In the genomic region with DNA sequence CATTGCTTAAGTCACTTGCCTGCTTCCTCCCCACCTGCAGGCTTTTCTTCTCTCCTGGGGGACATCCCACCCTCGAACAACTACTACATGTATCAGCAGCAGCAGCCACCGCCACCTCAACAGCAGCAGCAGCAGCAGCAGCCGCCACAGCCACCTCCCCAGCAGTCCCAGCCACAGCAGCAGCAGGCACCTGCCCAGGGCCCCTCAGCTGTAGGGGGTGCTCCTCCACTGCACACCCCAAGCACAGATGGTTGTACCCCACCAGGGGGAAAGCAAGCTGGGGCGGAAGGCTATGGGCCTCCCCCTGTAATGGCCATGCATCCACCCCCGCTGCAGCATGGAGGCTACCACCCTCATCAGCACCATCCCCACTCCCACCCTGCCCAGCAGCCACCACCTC, we compare ENCODE assay signal across 16 cellular contexts. TPM values are rescaled to one million over a fixed set of nuclear protein-coding genes. Genes with fewer than 3 reads are reported as not detected.
DNase-seq lines count a peak whose midpoint lies in the region; ATAC-seq, FAIRE-seq and TF ChIP-seq lines count a peak whose summit lies in the region.
"Had no signal": no experiment of that assay in that cellular context is flagged by ENCODE, and none has a peak within 500 bp of the region (broad histone marks: within the 10 kb centered on the region; RNA-seq: fewer than 3 reads in every experiment).

No MANE protein-coding gene starts in this region.

- H3K36me3 Mint-ChIP-seq in activated naive CD4-positive, alpha-beta T cell treated with anti-CD3 and anti-CD28 coated beads for 36 hours (ENCODE audit: low read depth) = peaks cover 55% of the 10 kb centered on the region
- H3K36me3 Mint-ChIP-seq in stimulated activated effector memory CD8-positive, alpha-beta T cell treated with anti-CD3 and anti-CD28 coated beads, Interleukin-12 subunit alpha, Interleukin-12 subunit beta, amount 100 ng/mL, for 72 hours = peaks cover 99% of the 10 kb centered on the region

- peak overlapping the region; percentile 40 for H2AK9ac ChIP-seq in IMR-90 (replicated peaks; ENCODE audit: low read depth, low read length, poor library complexity)

- CTCF ChIA-PET in activated naive CD4-positive, alpha-beta T cell treated with anti-CD3 and anti-CD28 coated beads for 36 hours (lab: Charles Lee) = interaction anchor here (0.6 to 10.7 kb wide), 3 partner anchors 30 to 87 kb away, joined by 3 to 205 read pairs (median 4); no protein-coding TSS in a partner anchor
- CTCF ChIA-PET in IMR-90 (lab: Yijun Ruan, JAX) (interaction anchor here (1.5 kb wide), 1 partner anchor 10 kb away, joined by 3 read pairs; no protein-coding TSS in a partner anchor), endothelial cell of umbilical vein (lab: Charles Lee) (interaction anchor here (1.8 to 8.8 kb wide), 2 partner anchors 9 to 30 kb away, joined by 5 to 254 read pairs; partner anchors contain the start of gene NECAP1)

- WGBS in IMR-90 (ENCODE audit: extremely low coverage in 2 of 2, insufficient read length in 1 of 2), 2 experiments = 100% methylated on average over 2 of the region's 5 CpGs; no CpG with 5 or more reads in 1 of the 2 experiments

- TF ChIP-seq POLR2A in IMR-90 (IDR thresholded peaks at IDR 0.05; ENCODE audit: low read depth, low read length) (no peak), endothelial cell of umbilical vein (IDR thresholded peaks at IDR 0.05; ENCODE audit: low read depth, low read length) (no peak)

- DNase-seq in activated naive CD4-positive, alpha-beta T cell treated with anti-CD3 and anti-CD28 coated beads for 36 hours = no peak
- DNase-seq in activated naive CD4-positive, alpha-beta T cell treated with Interleukin-2 at 50 U/mL for 16 hours = no peak
- DNase-seq in IMR-90 = no peak
- DNase-seq in endothelial cell of umbilical vein (ENCODE audit: low read depth, low spot score) = no peak
- DNase-seq in stimulated activated effector memory CD8-positive, alpha-beta T cell treated with anti-CD3 and anti-CD28 coated beads, Interleukin-12 subunit alpha, Interleukin-12 subunit beta, amount 100 ng/mL, for 72 hours (ENCODE audit: low spot score in 2 of 2) = no peak
- DNase-seq in mucosa of descending colon = no peak
- DNase-seq: C1 segment of cervical spinal cord; Calu3; CD4-positive, alpha-beta T cell; DMS 273 treated with DMSO at 0.1 percent for 48 hours; H7 had no signal

- H2BK20ac ChIP-seq in IMR-90 (ENCODE audit: low read depth, low read length) = no peak overlapping the region

- no peak overlapping the region for H3K18ac ChIP-seq in IMR-90 (ENCODE audit: low read depth, low read length)

- no peak overlapping the region for H3K4ac ChIP-seq in IMR-90 (ENCODE audit: low read depth, low read length)

- H3K9me3 ChIP-seq in IMR-90 (ENCODE audit: control insufficient read depth, insufficient read depth, low read length) (no peaks in the 10 kb centered on the region), endothelial cell of umbilical vein (replicated peaks; ENCODE audit: control insufficient read depth, insufficient read depth, low read length) (no peaks in the 10 kb centered on the region), mucosa of descending colon (no peaks in the 10 kb centered on the region)

- no peak for ATAC-seq in IMR-90 (ENCODE audit: low read depth)
- no peak for ATAC-seq in stimulated activated effector memory CD8-positive, alpha-beta T cell treated with anti-CD3 and anti-CD28 coated beads, Interleukin-12 subunit alpha, Interleukin-12 subunit beta, amount 100 ng/mL, for 72 hours
- no peak for ATAC-seq in HG03378 (IDR thresholded peaks at IDR 0.05; ENCODE audit: unreplicated experiment)
- ATAC-seq in mucosa of descending colon = no peak
- ATAC-seq: GM23338 had no signal

- H3K4me1 ChIP-seq in IMR-90 (ENCODE audit: control insufficient read depth, insufficient read depth, low read length) = no peaks in the 10 kb centered on the region
- no peaks in the 10 kb centered on the region for H3K4me1 ChIP-seq in endothelial cell of umbilical vein (ENCODE audit: control insufficient read depth, extremely low read depth, insufficient read depth, low read length)
- no peaks in the 10 kb centered on the region for H3K4me1 ChIP-seq in mucosa of descending colon (ENCODE audit: low read depth)

- H4K91ac ChIP-seq in IMR-90 (ENCODE audit: insufficient read depth, low read depth, low read length) = no peak overlapping the region

- no peak overlapping the region for H3K14ac ChIP-seq in IMR-90 (replicated peaks; ENCODE audit: low read depth, low read length)

- TF ChIP-seq RAD21 in IMR-90 (IDR thresholded peaks at IDR 0.05; ENCODE audit: low read length) = no peak

- H3K27ac Mint-ChIP-seq in activated naive CD4-positive, alpha-beta T cell treated with anti-CD3 and anti-CD28 coated beads for 36 hours = peak overlapping the region; percentile 31
- peak overlapping the region; percentile 23 for H3K27ac Mint-ChIP-seq in stimulated activated effector memory CD8-positive, alpha-beta T cell treated with anti-CD3 and anti-CD28 coated beads, Interleukin-12 subunit alpha, Interleukin-12 subunit beta, amount 100 ng/mL, for 72 hours
- H3K27ac Mint-ChIP-seq: B cell; CD4-positive, alpha-beta T cell; GM23338 had no signal

- no peak overlapping the region for H4K8ac ChIP-seq in IMR-90 (ENCODE audit: low read depth in 2 of 2, low read length in 2 of 2)

- H3K4me1 Mint-ChIP-seq in activated naive CD4-positive, alpha-beta T cell treated with anti-CD3 and anti-CD28 coated beads for 36 hours (ENCODE audit: low read depth) = peaks cover 18% of the 10 kb centered on the region
- peaks cover 19% of the 10 kb centered on the region for H3K4me1 Mint-ChIP-seq in stimulated activated effector memory CD8-positive, alpha-beta T cell treated with anti-CD3 and anti-CD28 coated beads, Interleukin-12 subunit alpha, Interleukin-12 subunit beta, amount 100 ng/mL, for 72 hours
- H3K4me1 Mint-ChIP-seq: GM23338 had no signal

- H3K4me3 ChIP-seq in IMR-90 (ENCODE audit: insufficient read depth, low read depth, low read length) = no peak overlapping the region
- no peak overlapping the region for H3K4me3 ChIP-seq in endothelial cell of umbilical vein (replicated peaks in 1 of 3; ENCODE audit: insufficient read depth in 1 of 3, low read depth in 1 of 3, low read length in 3 of 3)
- no peak overlapping the region for H3K4me3 ChIP-seq in mucosa of descending colon
- H3K4me3 ChIP-seq: GM23338 had no signal

- H3K9ac ChIP-seq in IMR-90 (ENCODE audit: low read depth, low read length) (no peak overlapping the region), endothelial cell of umbilical vein (replicated peaks; ENCODE audit: extremely low read depth, insufficient read depth, low read length) (no peak overlapping the region)

- no peak overlapping the region for H2BK15ac ChIP-seq in IMR-90 (ENCODE audit: low read depth, low read length)

- no peak overlapping the region for H2BK120ac ChIP-seq in IMR-90 (ENCODE audit: low read depth, low read length)

- H3K36me3 ChIP-seq in IMR-90 (ENCODE audit: control insufficient read depth, insufficient read depth, low read length) (peaks cover 49% of the 10 kb centered on the region), endothelial cell of umbilical vein (ENCODE audit: control insufficient read depth in 2 of 2, extremely low read depth in 1 of 2, insufficient read depth in 2 of 2, low read length in 2 of 2) (peaks cover 3 to 16% of the 10 kb centered on the region in 2 experiments), mucosa of descending colon (ENCODE audit: low read depth) (peaks cover 13% of the 10 kb centered on the region)

- POLR2A ChIA-PET in IMR-90 (lab: Charles Lee; ENCODE audit: unreplicated experiment) = no interaction called here
- POLR2A ChIA-PET in endothelial cell of umbilical vein (lab: Charles Lee) = no interaction called here

- H3K9me1 ChIP-seq in IMR-90 (ENCODE audit: insufficient read depth, low read length) = no peaks in the 10 kb centered on the region
- no peaks in the 10 kb centered on the region for H3K9me1 ChIP-seq in endothelial cell of umbilical vein (replicated peaks; ENCODE audit: control insufficient read depth, extremely low read depth, insufficient read depth, low read length)

- H3K27ac ChIP-seq in IMR-90 (ENCODE audit: insufficient read depth, low read length) = no peak overlapping the region
- H3K27ac ChIP-seq in endothelial cell of umbilical vein (ENCODE audit: insufficient read depth, low read depth, low read length) = no peak overlapping the region

- H3K27me3 ChIP-seq in IMR-90 (ENCODE audit: control insufficient read depth, insufficient read depth, low read length) (no peaks in the 10 kb centered on the region), endothelial cell of umbilical vein (ENCODE audit: control insufficient read depth in 2 of 2, insufficient read depth in 2 of 2, low read length in 2 of 2) (no peaks in the 10 kb centered on the region)

- dilution Hi-C loops in IMR-90 (cut with HindIII; ENCODE audit: low sequenced_read_pairs, unreplicated experiment) = no loop called here
- dilution Hi-C loops in endothelial cell of umbilical vein (cut with MboI; ENCODE audit: extremely low pct_ligation_motif_present, low sequenced_read_pairs) = no loop called here

- no peak overlapping the region for H3K4me3 Mint-ChIP-seq in activated naive CD4-positive, alpha-beta T cell treated with anti-CD3 and anti-CD28 coated beads for 36 hours
- H3K4me3 Mint-ChIP-seq in stimulated activated effector memory CD8-positive, alpha-beta T cell treated with anti-CD3 and anti-CD28 coated beads, Interleukin-12 subunit alpha, Interleukin-12 subunit beta, amount 100 ng/mL, for 72 hours = no peak overlapping the region
- H3K4me3 Mint-ChIP-seq: B cell; CD4-positive, alpha-beta T cell; GM23338 had no signal

- BruUV-seq in IMR-90 (replicated peaks; lab: Mats Ljungman, UMichigan) (no TSS peak), endothelial cell of umbilical vein (replicated peaks; lab: Mats Ljungman, UMichigan) (TSS peak; percentile 27)

- intact Hi-C loops in activated naive CD4-positive, alpha-beta T cell treated with anti-CD3 and anti-CD28 coated beads for 36 hours (cut with micrococcal nuclease) = no loop called here
- intact Hi-C loops in IMR-90 (cut with micrococcal nuclease) (no loop called here), endothelial cell of umbilical vein (cut with micrococcal nuclease) (loop anchor here (2.0 kb wide), 1 partner anchor 19 kb away; the partner anchor contains the start of gene C3AR1), mucosa of descending colon (cut with DNase I, micrococcal nuclease) (no loop called here)

- H4K20me1 ChIP-seq in IMR-90 (ENCODE audit: insufficient read depth, low read length) = no peaks in the 10 kb centered on the region; the same call in 1 of the 2 replicates
- no peaks in the 10 kb centered on the region for H4K20me1 ChIP-seq in endothelial cell of umbilical vein (replicated peaks; ENCODE audit: control insufficient read depth, extremely low read depth, insufficient read depth, low read length)

- H2BK5ac ChIP-seq in IMR-90 (ENCODE audit: low read depth, low read length, poor library complexity, severe bottlenecking) = no peak overlapping the region

- H3K27me3 Mint-ChIP-seq in activated naive CD4-positive, alpha-beta T cell treated with anti-CD3 and anti-CD28 coated beads for 36 hours (ENCODE audit: low read depth) = no peaks in the 10 kb centered on the region
- H3K27me3 Mint-ChIP-seq: B cell; CD4-positive, alpha-beta T cell had no signal

- H3K4me2 ChIP-seq in IMR-90 (ENCODE audit: low read depth, low read length) (no peak overlapping the region), endothelial cell of umbilical vein (ENCODE audit: insufficient read depth, low read length) (no peak overlapping the region)
- H3K4me2 ChIP-seq: GM23338 had no signal

- FAIRE-seq in endothelial cell of umbilical vein (lab: Jason Lieb, UNC) = no peak
- FAIRE-seq: A204.1 had no signal

- H3K56ac ChIP-seq in IMR-90 (ENCODE audit: extremely low read depth, insufficient read depth, low read length) = no peak overlapping the region

- TF ChIP-seq CTCF in IMR-90 (conservative IDR thresholded peaks at IDR 0.05; ENCODE audit: low read depth, low read length) = no peak
- TF ChIP-seq CTCF in endothelial cell of umbilical vein (IDR thresholded peaks at IDR 0.05; ENCODE audit: extremely low read depth in 1 of 2, insufficient read depth in 1 of 2, low read depth in 1 of 2, low read length in 2 of 2) = no peak
- no peak for TF ChIP-seq CTCF in mucosa of descending colon (IDR thresholded peaks at IDR 0.05)

- no peaks in the 10 kb centered on the region; a peak in 2 of 4 replicates for H3K79me1 ChIP-seq in IMR-90 (ENCODE audit: low read depth in 1 of 2, low read length in 2 of 2)

- H4K5ac ChIP-seq in IMR-90 (ENCODE audit: low read depth, low read length) = no peak overlapping the region

- in situ Hi-C loops in IMR-90 (cut with MboI; ENCODE audit: low sequenced_read_pairs) = loop anchor here (25.0 kb wide), 1 partner anchor 411 kb away; no protein-coding TSS in a partner anchor

- no peaks in the 10 kb centered on the region for H3K79me2 ChIP-seq in endothelial cell of umbilical vein (ENCODE audit: control insufficient read depth, insufficient read depth, low read length)

- H2AFZ ChIP-seq in IMR-90 (replicated peaks; ENCODE audit: low read length, poor library complexity) (no peak overlapping the region), endothelial cell of umbilical vein (ENCODE audit: low read depth, low read length) (no peak overlapping the region)
- H2AFZ ChIP-seq: GM23338 had no signal

- no peak overlapping the region for H3K23ac ChIP-seq in IMR-90 (ENCODE audit: low read depth, low read length)

- no peak overlapping the region for H2AK5ac ChIP-seq in IMR-90 (ENCODE audit: low read depth, low read length)

- H3K9me3 Mint-ChIP-seq in activated naive CD4-positive, alpha-beta T cell treated with anti-CD3 and anti-CD28 coated beads for 36 hours = no peaks in the 10 kb centered on the region
- no peaks in the 10 kb centered on the region for H3K9me3 Mint-ChIP-seq in stimulated activated effector memory CD8-positive, alpha-beta T cell treated with anti-CD3 and anti-CD28 coated beads, Interleukin-12 subunit alpha, Interleukin-12 subunit beta, amount 100 ng/mL, for 72 hours
- H3K9me3 Mint-ChIP-seq: CD4-positive, alpha-beta T cell; GM23338 had no signal

RNA-seq across cellular contexts. Expression of gene FOXJ2, which starts 15.3 kb away (rescaled TPM):
- total RNA-seq in activated naive CD4-positive, alpha-beta T cell treated with anti-CD3 and anti-CD28 coated beads for 36 hours = 10 to 100 TPM; 17.6 to 17.7 TPM
- total RNA-seq in IMR-90 (2012; rRNA removed) (3.0 and 3.9 TPM in 2 replicates), endothelial cell of umbilical vein (13.3 and 13.9 TPM in 2 replicates), mucosa of descending colon (10 to 100 TPM; 10.8 to 24.0 (median 12.3) TPM)
- polyA plus RNA-seq in IMR-90 (2012; rRNA removed) (8.4 and 8.5 TPM in 2 replicates), endothelial cell of umbilical vein (5.3 and 6.2 TPM in 2 replicates)
- polyA plus RNA-seq in IMR-90 (2012; cell fraction: cytosol; rRNA removed) = 2.5 and 5.1 TPM in 2 replicates
- 12.8 and 13.4 TPM in 2 replicates for polyA plus RNA-seq in IMR-90 (2012; cell fraction: nucleus; rRNA removed; ENCODE audit: low replicate concordance)
- polyA plus RNA-seq in endothelial cell of umbilical vein (2011; cell fraction: cytosol; rRNA removed) = 4.6 and 4.8 TPM in 2 replicates
- polyA plus RNA-seq in endothelial cell of umbilical vein (2011; cell fraction: nucleus; rRNA removed) = 6.2 and 8.0 TPM in 2 replicates
- 8.5 TPM in 2 replicates for polyA plus RNA-seq in endothelial cell of umbilical vein (2012)
- polyA minus RNA-seq in endothelial cell of umbilical vein = 6.7 and 7.5 TPM in 2 replicates
- 4.6 TPM for polyA minus RNA-seq in endothelial cell of umbilical vein (2011; cell fraction: cytosol; rRNA and poly(A)+ RNA removed)
- 4.6 and 5.9 TPM in 2 replicates for polyA minus RNA-seq in endothelial cell of umbilical vein (2011; cell fraction: nucleus; rRNA and poly(A)+ RNA removed)

RNA-seq across cellular contexts. Expression of gene C3AR1, which starts 18.3 kb away (rescaled TPM):
- total RNA-seq in activated naive CD4-positive, alpha-beta T cell treated with anti-CD3 and anti-CD28 coated beads for 36 hours = under 1 TPM; 0.21 to 0.25 TPM
- total RNA-seq in IMR-90 (2012; rRNA removed) = 0.28 and 0.36 TPM in 2 replicates
- polyA plus RNA-seq in IMR-90 (2012; rRNA removed) = 0.31 and 0.42 TPM in 2 replicates
- 0.29 and 0.34 TPM in 2 replicates for polyA plus RNA-seq in IMR-90 (2012; cell fraction: cytosol; rRNA removed)
- polyA plus RNA-seq in IMR-90 (2012; cell fraction: nucleus; rRNA removed; ENCODE audit: low replicate concordance) = 0.07 and 0.08 TPM in 2 replicates
- 0.21 and 0.22 TPM in 2 replicates for total RNA-seq in endothelial cell of umbilical vein
- 0.70 and 1.1 TPM in 2 replicates for polyA plus RNA-seq in endothelial cell of umbilical vein
- polyA plus RNA-seq in endothelial cell of umbilical vein (2011; cell fraction: cytosol; rRNA removed) = 0.18 and 0.38 TPM in 2 replicates
- polyA plus RNA-seq in endothelial cell of umbilical vein (2011; cell fraction: nucleus; rRNA removed) = 0.11 and 0.24 TPM in 2 replicates
- 0.12 and 0.42 TPM in 2 replicates for polyA plus RNA-seq in endothelial cell of umbilical vein (2012)
- polyA minus RNA-seq in endothelial cell of umbilical vein = 0.25 and 1.7 TPM in 2 replicates
- polyA minus RNA-seq in endothelial cell of umbilical vein (2011; cell fraction: cytosol; rRNA and poly(A)+ RNA removed) = not detected
- 0.24 TPM in 1 of 2 replicates, not detected in the other for polyA minus RNA-seq in endothelial cell of umbilical vein (2011; cell fraction: nucleus; rRNA and poly(A)+ RNA removed)
- total RNA-seq in mucosa of descending colon = 10 to 100 TPM in 2 of 3 donors, 1 to 10 TPM in 1; 2.8 to 15.5 (median 12.5) TPM
- total RNA-seq: Calu3, GM23338, H7, HT-29 had no signal
- polyA plus RNA-seq: GM23338 had no signal

RNA-seq across cellular contexts. Expression of gene NECAP1, which starts 34.2 kb away (rescaled TPM):
- 10 to 100 TPM; 30.2 to 32.0 TPM for total RNA-seq in activated naive CD4-positive, alpha-beta T cell treated with anti-CD3 and anti-CD28 coated beads for 36 hours
- total RNA-seq in IMR-90 (2012; rRNA removed) = 37.3 and 44.2 TPM in 2 replicates
- 32.2 and 35.6 TPM in 2 replicates for polyA plus RNA-seq in IMR-90 (2012; rRNA removed)
- polyA plus RNA-seq in IMR-90 (2012; cell fraction: cytosol; rRNA removed) = 14.7 and 15.9 TPM in 2 replicates
- polyA plus RNA-seq in IMR-90 (2012; cell fraction: nucleus; rRNA removed; ENCODE audit: low replicate concordance) = 15.0 and 44.7 TPM in 2 replicates
- 23.6 and 24.6 TPM in 2 replicates for total RNA-seq in endothelial cell of umbilical vein
- polyA plus RNA-seq in endothelial cell of umbilical vein = 18.9 and 23.4 TPM in 2 replicates
- 20.1 and 25.3 TPM in 2 replicates for polyA plus RNA-seq in endothelial cell of umbilical vein (2011; cell fraction: cytosol; rRNA removed)
- 36.7 and 40.1 TPM in 2 replicates for polyA plus RNA-seq in endothelial cell of umbilical vein (2011; cell fraction: nucleus; rRNA removed)
- polyA plus RNA-seq in endothelial cell of umbilical vein (2012) = 20.5 and 22.1 TPM in 2 replicates
- 21.7 and 25.3 TPM in 2 replicates for polyA minus RNA-seq in endothelial cell of umbilical vein
- 14.4 TPM for polyA minus RNA-seq in endothelial cell of umbilical vein (2011; cell fraction: cytosol; rRNA and poly(A)+ RNA removed)
- polyA minus RNA-seq in endothelial cell of umbilical vein (2011; cell fraction: nucleus; rRNA and poly(A)+ RNA removed) = 22.5 and 25.9 TPM in 2 replicates
- total RNA-seq in mucosa of descending colon = 10 to 100 TPM; 37.1 to 41.6 (median 39.5) TPM
